In the genomic region with DNA sequence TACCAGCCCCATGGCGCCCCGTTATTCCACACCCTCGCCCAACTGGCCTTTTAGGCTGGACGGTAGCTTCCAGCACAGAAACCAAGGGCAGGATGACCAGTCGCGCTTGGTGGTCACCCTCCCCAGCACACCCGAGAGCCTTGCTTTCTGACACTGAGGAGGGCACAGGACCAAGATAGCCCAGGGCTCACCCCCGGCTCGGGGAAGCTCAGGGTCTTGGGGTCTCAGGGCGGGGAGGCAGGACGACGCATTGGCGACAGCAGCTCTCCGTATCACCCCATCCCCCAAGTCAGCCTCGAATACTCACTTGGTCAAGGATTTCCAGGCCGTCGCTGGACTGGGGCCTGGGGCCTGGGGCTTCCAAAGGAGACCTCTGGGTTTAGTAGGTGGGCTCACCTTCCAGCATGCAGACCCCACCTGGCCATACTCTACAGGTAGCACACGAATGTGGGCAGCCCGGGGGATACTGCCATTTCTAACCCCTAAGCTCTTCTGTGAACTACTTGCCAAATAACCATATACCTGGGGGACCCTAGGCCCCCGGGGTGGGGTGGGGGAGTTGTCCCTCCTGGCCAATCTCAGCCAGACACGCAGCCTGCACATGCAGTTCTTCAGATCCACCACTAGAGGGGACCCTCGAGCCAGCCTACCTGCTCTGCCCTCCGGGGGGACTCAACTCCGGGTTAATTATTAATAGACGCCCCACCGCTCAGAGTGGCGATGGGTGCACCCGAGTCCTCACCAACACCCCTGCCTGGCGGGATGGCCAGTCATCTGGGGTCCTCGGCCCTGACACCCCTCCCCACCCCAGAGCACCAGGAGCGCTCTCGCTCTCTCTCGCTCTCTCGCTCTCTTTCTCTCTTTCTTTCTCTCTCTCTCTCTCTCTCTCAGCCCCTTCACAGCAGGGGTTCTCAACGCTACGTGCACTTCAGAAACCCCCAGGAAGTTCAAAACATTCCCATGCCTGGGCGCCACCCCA, we compare ENCODE assay signal across 8 cellular contexts. TPM values are rescaled to one million over a fixed set of nuclear protein-coding genes. Genes with fewer than 3 reads are reported as not detected.
A peak's percentile ranks its signal among the peaks of the same experiment; 100 is the strongest.
DNase-seq lines count a peak whose midpoint lies in the region; ATAC-seq, FAIRE-seq and TF ChIP-seq lines count a peak whose summit lies in the region.

No MANE protein-coding gene starts in this region.

- H3K36me3 ChIP-seq in DND-41 (ENCODE audit: insufficient read depth, low read length) (peaks cover 6% of the 10 kb centered on the region; the same call in 1 of the 2 replicates), IMR-90 (ENCODE audit: control insufficient read depth, insufficient read depth, low read length) (peaks cover 11% of the 10 kb centered on the region; the same call in 1 of the 2 replicates), GM12878 (ENCODE audit: control insufficient read depth in 2 of 2, insufficient read depth in 2 of 2, low read length in 1 of 2) (no peaks in the 10 kb centered on the region)

- TF ChIP-seq RAD21 in IMR-90 (IDR thresholded peaks at IDR 0.05; ENCODE audit: low read length) (peak; percentile 76), GM12878 (IDR thresholded peaks at IDR 0.05; ENCODE audit: insufficient read depth, low read depth, low read length) (peak; percentile 61)

- intact Hi-C loops in IMR-90 (cut with micrococcal nuclease) (loop anchor here (5.0 kb wide), 2 partner anchors 77 to 257 kb away; partner anchors contain the start of gene RNF213), GM12878 (cut with micrococcal nuclease; ENCODE audit: unreplicated experiment) (no loop called here)

- H3K79me1 ChIP-seq in IMR-90 (ENCODE audit: low read depth in 1 of 2, low read length in 2 of 2) = peaks cover 0 to 19% of the 10 kb centered on the region in 2 experiments; a peak in 3 of 4 replicates

- peak; percentile 91 for TF ChIP-seq CTCF in DND-41 (IDR thresholded peaks at IDR 0.05; ENCODE audit: borderline replicate concordance, extremely low read depth, low read length, poor library complexity, severe bottlenecking)
- peak; percentile 84 for TF ChIP-seq CTCF in IMR-90 (conservative IDR thresholded peaks at IDR 0.05; ENCODE audit: low read depth, low read length)
- peak; percentile 82 to 98 (median 90) for TF ChIP-seq CTCF in GM12878 (IDR thresholded peaks at IDR 0.05 in 2 of 3, conservative IDR thresholded peaks at IDR 0.05 in 1 of 3; ENCODE audit: control insufficient read depth in 2 of 3, extremely low read depth in 1 of 3, insufficient read depth in 1 of 3, low read depth in 3 of 3, low read length in 3 of 3)

- peak overlapping the region in 1 of 3 donors; percentile 42 for H3K4me3 Mint-ChIP-seq in T-cell

- WGBS in IMR-90 (ENCODE audit: extremely low coverage in 2 of 2, insufficient read length in 1 of 2), 2 experiments = 17% methylated on average over 9 of the region's 37 CpGs; no CpG with 5 or more reads in 1 of the 2 experiments
- 30% methylated on average over 35 of the region's 37 CpGs for WGBS in GM12878 (ENCODE audit: insufficient coverage, insufficient replicate concordance, low lambda C conversion rate, missing lambda C conversion rate)

- peaks cover 10 to 12% (median 10%) of the 10 kb centered on the region in 3 donors for H3K4me1 Mint-ChIP-seq in T-cell

- dilution Hi-C loops in IMR-90 (cut with HindIII; ENCODE audit: low sequenced_read_pairs, unreplicated experiment) = no loop called here

- H2AK9ac ChIP-seq in IMR-90 (replicated peaks; ENCODE audit: low read depth, low read length, poor library complexity) = peak overlapping the region; percentile 52

- no peak overlapping the region for H2BK20ac ChIP-seq in IMR-90 (ENCODE audit: low read depth, low read length)

- H3K27me3 ChIP-seq in DND-41 (ENCODE audit: insufficient read depth, low read length, poor library complexity) = no peaks in the 10 kb centered on the region
- no peaks in the 10 kb centered on the region for H3K27me3 ChIP-seq in IMR-90 (ENCODE audit: control insufficient read depth, insufficient read depth, low read length)
- H3K27me3 ChIP-seq in GM12878 (replicated peaks in 1 of 2; ENCODE audit: control insufficient read depth in 2 of 2, insufficient read depth in 2 of 2, low read length in 1 of 2) = no peaks in the 10 kb centered on the region; a peak in 1 of 4 replicates

- peaks cover 6% of the 10 kb centered on the region for H3K4me1 ChIP-seq in DND-41 (ENCODE audit: insufficient read depth, low read length)
- H3K4me1 ChIP-seq in IMR-90 (ENCODE audit: control insufficient read depth, insufficient read depth, low read length) = no peaks in the 10 kb centered on the region; the same call in 1 of the 2 replicates
- H3K4me1 ChIP-seq in GM12878 (ENCODE audit: control insufficient read depth, insufficient read depth, low read length) = no peaks in the 10 kb centered on the region

- H4K91ac ChIP-seq in IMR-90 (ENCODE audit: insufficient read depth, low read depth, low read length) = no peak overlapping the region

- H3K9ac ChIP-seq in DND-41 (ENCODE audit: low read depth, low read length) (no peak overlapping the region), IMR-90 (ENCODE audit: low read depth, low read length) (no peak overlapping the region), GM12878 (ENCODE audit: control insufficient read depth, insufficient read depth, low read length) (no peak overlapping the region)

- peak; percentile 81 for FAIRE-seq in GM12878 (lab: Jason Lieb, UNC)

- H2BK120ac ChIP-seq in IMR-90 (ENCODE audit: low read depth, low read length) = no peak overlapping the region

- H4K5ac ChIP-seq in IMR-90 (ENCODE audit: low read depth, low read length) = no peak overlapping the region

- no peak overlapping the region for H2BK5ac ChIP-seq in IMR-90 (ENCODE audit: low read depth, low read length, poor library complexity, severe bottlenecking)

- no peak overlapping the region for H3K14ac ChIP-seq in IMR-90 (replicated peaks; ENCODE audit: low read depth, low read length)

- no peak overlapping the region for H3K18ac ChIP-seq in IMR-90 (ENCODE audit: low read depth, low read length)

- RAD21 ChIA-PET in GM12878 (lab: Charles Lee; ENCODE audit: unreplicated experiment) = no interaction called here

- H3K36me3 Mint-ChIP-seq in T-cell = no peaks in the 10 kb centered on the region

- H3K56ac ChIP-seq in IMR-90 (ENCODE audit: extremely low read depth, insufficient read depth, low read length) = no peak overlapping the region

- H2AFZ ChIP-seq in DND-41 (ENCODE audit: low read depth, low read length) (0 out of 2 replicates have a peak overlapping the region, but pooled peaks have one; percentile 4), IMR-90 (replicated peaks; ENCODE audit: low read length, poor library complexity) (peak overlapping the region; percentile 60), GM12878 (ENCODE audit: control insufficient read depth, low read depth, low read length) (no peak overlapping the region)

- BruUV-seq in IMR-90 (replicated peaks; lab: Mats Ljungman, UMichigan) = no TSS peak
- BruUV-seq in GM12878 (replicated peaks; lab: Mats Ljungman, UMichigan) = no TSS peak

- H3K4me2 ChIP-seq in DND-41 (ENCODE audit: insufficient read depth, low read length) (peak overlapping the region; percentile 46), IMR-90 (ENCODE audit: low read depth, low read length) (no peak overlapping the region), GM12878 (ENCODE audit: control insufficient read depth, insufficient read depth) (no peak overlapping the region)

- H3K27ac ChIP-seq in DND-41 (ENCODE audit: low read length) (no peak overlapping the region), IMR-90 (ENCODE audit: insufficient read depth, low read length) (no peak overlapping the region), GM12878 (ENCODE audit: control insufficient read depth, insufficient read depth) (no peak overlapping the region)

- no peak for TF ChIP-seq EP300 in GM12878 (IDR thresholded peaks at IDR 0.05; ENCODE audit: borderline replicate concordance in 1 of 2, control insufficient read depth in 1 of 2, low read depth in 2 of 2, low read length in 2 of 2)

- TF ChIP-seq POLR2A in IMR-90 (IDR thresholded peaks at IDR 0.05; ENCODE audit: low read depth, low read length) (no peak), GM12878 (IDR thresholded peaks at IDR 0.05; ENCODE audit: low read depth, low read length) (no peak)

- no peaks in the 10 kb centered on the region for H3K9me3 Mint-ChIP-seq in T-cell

- H4K8ac ChIP-seq in IMR-90 (ENCODE audit: low read depth in 2 of 2, low read length in 2 of 2) = no peak overlapping the region

- CTCF ChIA-PET in IMR-90 (lab: Yijun Ruan, JAX) = interaction anchor here (0.6 to 1.0 kb wide), 3 partner anchors 9 to 209 kb away, joined by 3 to 4 read pairs (median 3); partner anchors contain the start of gene CBX8
- CTCF ChIA-PET in T-cell (lab: Charles Lee) = interaction anchor here (0.9 to 1.2 kb wide), 2 partner anchors 9 to 60 kb away, joined by 4 to 5 read pairs; no protein-coding TSS in a partner anchor
- CTCF ChIA-PET in GM12878 (lab: Yijun Ruan, JAX) = interaction anchor here (0.7 to 1.5 kb wide), 9 partner anchors 9 to 642 kb away, joined by 3 to 5 read pairs (median 3); no protein-coding TSS in a partner anchor

- no peak overlapping the region for H2AK5ac ChIP-seq in IMR-90 (ENCODE audit: low read depth, low read length)

- no peak overlapping the region for H3K4me3 ChIP-seq in DND-41 (ENCODE audit: low read depth in 1 of 2, low read length in 2 of 2)
- H3K4me3 ChIP-seq in IMR-90 (ENCODE audit: insufficient read depth, low read depth, low read length) = no peak overlapping the region
- no peak overlapping the region for H3K4me3 ChIP-seq in GM12878
- peak overlapping the region; percentile 55 for H3K4me3 ChIP-seq in iPS-18c (ENCODE audit: insufficient read depth, low read depth, low read length)

- H3K9me1 ChIP-seq in IMR-90 (ENCODE audit: insufficient read depth, low read length) = no peaks in the 10 kb centered on the region

- in situ Hi-C loops in IMR-90 (cut with MboI; ENCODE audit: low sequenced_read_pairs) = no loop called here
- in situ Hi-C loops in GM12878 (cut with MboI) = no loop called here

- H3K9me3 ChIP-seq in DND-41 (ENCODE audit: insufficient read depth, low read length, severe bottlenecking) (no peaks in the 10 kb centered on the region), IMR-90 (ENCODE audit: control insufficient read depth, insufficient read depth, low read length) (no peaks in the 10 kb centered on the region), GM12878 (replicated peaks; ENCODE audit: control insufficient read depth, insufficient read depth, low read length) (no peaks in the 10 kb centered on the region), iPS-18c (ENCODE audit: control insufficient read depth, insufficient read depth, low read length) (no peaks in the 10 kb centered on the region)

- H3K4ac ChIP-seq in IMR-90 (ENCODE audit: low read depth, low read length) = no peak overlapping the region

- H4K20me1 ChIP-seq in DND-41 (ENCODE audit: insufficient read depth, low read length) (no peaks in the 10 kb centered on the region), IMR-90 (ENCODE audit: insufficient read depth, low read length) (peaks cover 23% of the 10 kb centered on the region), GM12878 (ENCODE audit: control insufficient read depth, insufficient read depth) (no peaks in the 10 kb centered on the region)

- H3K27me3 Mint-ChIP-seq in T-cell = no peaks in the 10 kb centered on the region

- no peak overlapping the region for H3K23ac ChIP-seq in IMR-90 (ENCODE audit: low read depth, low read length)

- peak; percentile 72 for DNase-seq in DND-41
- DNase-seq in IMR-90 = peak; percentile 31
- DNase-seq in T-cell = peak in 33 of 34 experiments; percentile 11 to 67 (median 49)
- no peak for DNase-seq in GM12878 (ENCODE audit: low read depth, low spot score)
- DNase-seq in stimulated activated CD4-positive, alpha-beta T cell treated with anti-CD3 and anti-CD28 coated beads, Interleukin-4, amount 100 ng/mL, for 1 hour = peak; percentile 48

- peak overlapping the region in 1 of 2 donors; percentile 43 for H3K27ac Mint-ChIP-seq in T-cell

- H2BK15ac ChIP-seq in IMR-90 (ENCODE audit: low read depth, low read length) = no peak overlapping the region

- H3K79me2 ChIP-seq in DND-41 (ENCODE audit: insufficient read depth, low read length) = no peaks in the 10 kb centered on the region
- no peaks in the 10 kb centered on the region for H3K79me2 ChIP-seq in GM12878 (ENCODE audit: control insufficient read depth, insufficient read depth, low read length)

- SMC1A ChIA-PET in GM12878 (lab: Charles Lee; ENCODE audit: uncharacterized antibody, unreplicated experiment) = interaction anchor here (1.3 to 1.9 kb wide), 2 partner anchors 12 kb away, joined by 3 to 5 read pairs; no protein-coding TSS in a partner anchor

- ATAC-seq in DND-41 (ENCODE audit: insufficient read depth, low read depth) (peak; percentile 71), IMR-90 (ENCODE audit: low read depth) (peak; percentile 87), T-cell (replicated peaks in 1 of 4) (peak; percentile 58 to 75 (median 68)), GM12878 (peak; percentile 77), GM18520 (IDR thresholded peaks at IDR 0.05; ENCODE audit: unreplicated experiment) (no peak), GM18502 (IDR thresholded peaks at IDR 0.05; ENCODE audit: poor library complexity, unreplicated experiment) (no peak)

- POLR2A ChIA-PET in IMR-90 (lab: Charles Lee; ENCODE audit: unreplicated experiment) (no interaction called here), T-cell (lab: Charles Lee) (interaction anchor here in 1 of 2 donors (0.7 kb wide), 1 partner anchor 1520 kb away, joined by 3 read pairs; no protein-coding TSS in a partner anchor), GM12878 (lab: Charles Lee) (no interaction called here)

RNA-seq across cellular contexts. Expression of gene TBC1D16, which starts 30.0 kb away (rescaled TPM):
- total RNA-seq in IMR-90 (2012; rRNA removed) = 14.4 and 16.7 TPM in 2 replicates
- polyA plus RNA-seq in IMR-90 (2012; rRNA removed) = 9.2 and 10.1 TPM in 2 replicates
- polyA plus RNA-seq in IMR-90 (2012; cell fraction: cytosol; rRNA removed) = 6.3 and 8.7 TPM in 2 replicates
- 14.0 and 18.3 TPM in 2 replicates for polyA plus RNA-seq in IMR-90 (2012; cell fraction: nucleus; rRNA removed; ENCODE audit: low replicate concordance)
- 1 to 10 TPM; 1.9 to 6.1 (median 3.4) TPM for total RNA-seq in T-cell
- total RNA-seq in GM12878 (2013; cell fraction: nucleolus; rRNA removed) = 0.25 and 0.32 TPM in 2 replicates
- 0.05 and 0.06 TPM in 2 replicates for total RNA-seq in GM12878 (2014; rRNA removed)
- total RNA-seq in GM12878 (2014; rRNA removed; fragmentation: Illumina TruSeq; extraction: Trizol) = 0.04 TPM in 1 of 2 replicates, not detected in the other
- total RNA-seq in GM12878 (2021) = 0.10 and 0.13 TPM in 2 replicates
- 0.09 TPM for polyA plus RNA-seq in GM12878 (2011; ENCODE audit: low read depth)
- polyA plus RNA-seq in GM12878 (2011; rRNA removed) = 0.06 and 0.11 TPM in 2 replicates
- 0.03 and 0.17 TPM in 2 replicates for polyA plus RNA-seq in GM12878 (2011; cell fraction: cytosol; rRNA removed)
- 0.15 and 0.21 TPM in 2 replicates for polyA plus RNA-seq in GM12878 (2011; cell fraction: nucleus; rRNA removed)
- 0.09 and 0.13 TPM in 2 replicates for polyA plus RNA-seq in GM12878 (2012)
- polyA plus RNA-seq in GM12878 (2014; fragmentation: Illumina TruSeq; extraction: Trizol) = not detected in 2 replicates
- not detected for polyA plus RNA-seq in GM12878 (2014; fragmentation: Nextera tagmentation; extraction: Ambion mirVana)
- 0.01 TPM in 2 replicates for polyA plus RNA-seq in GM12878 (2014; rRNA removed)
- polyA plus RNA-seq in GM12878 (2016; fragmentation: Nextera tagmentation; extraction: Ambion mirVana) = under 1 TPM; 0.05 to 0.13 TPM
- polyA minus RNA-seq in GM12878 (2011; rRNA and poly(A)+ RNA removed) = 0.15 and 0.37 TPM in 2 replicates
- polyA minus RNA-seq in GM12878 (2011; cell fraction: cytosol; rRNA and poly(A)+ RNA removed) = 0.21 TPM in 1 of 2 replicates, not detected in the other
- 0.12 and 0.19 TPM in 2 replicates for polyA minus RNA-seq in GM12878 (2011; cell fraction: nucleus; rRNA and poly(A)+ RNA removed)

RNA-seq across cellular contexts. Expression of gene CCDC40, which starts 30.8 kb away (rescaled TPM):
- total RNA-seq in IMR-90 (2012; rRNA removed) = 0.90 and 1.9 TPM in 2 replicates
- polyA plus RNA-seq in IMR-90 (2012; rRNA removed) = 3.8 and 4.7 TPM in 2 replicates
- 1.2 and 1.6 TPM in 2 replicates for polyA plus RNA-seq in IMR-90 (2012; cell fraction: cytosol; rRNA removed)
- polyA plus RNA-seq in IMR-90 (2012; cell fraction: nucleus; rRNA removed; ENCODE audit: low replicate concordance) = 17.9 and 21.8 TPM in 2 replicates
- total RNA-seq in T-cell = 1 to 10 TPM in 4 of 5 donors, under 1 TPM in 1; 0.70 to 3.1 (median 1.4) TPM
- total RNA-seq in GM12878 (2013; cell fraction: nucleolus; rRNA removed) = not detected in 2 replicates
- total RNA-seq in GM12878 (2014; rRNA removed) = 0.06 TPM in 1 of 2 replicates, not detected in the other
- not detected in 2 replicates for total RNA-seq in GM12878 (2014; rRNA removed; fragmentation: Illumina TruSeq; extraction: Trizol)
- total RNA-seq in GM12878 (2021) = not detected in 2 replicates
- not detected for polyA plus RNA-seq in GM12878 (2011; ENCODE audit: low read depth)
- 0.10 TPM in 1 of 2 replicates, not detected in the other for polyA plus RNA-seq in GM12878 (2011; rRNA removed)
- 0.19 TPM in 1 of 2 replicates, not detected in the other for polyA plus RNA-seq in GM12878 (2011; cell fraction: cytosol; rRNA removed)
- polyA plus RNA-seq in GM12878 (2011; cell fraction: nucleus; rRNA removed) = 0.36 and 0.47 TPM in 2 replicates
- not detected in 2 replicates for polyA plus RNA-seq in GM12878 (2012)
- polyA plus RNA-seq in GM12878 (2014; fragmentation: Illumina TruSeq; extraction: Trizol) = not detected in 2 replicates
- not detected for polyA plus RNA-seq in GM12878 (2014; fragmentation: Nextera tagmentation; extraction: Ambion mirVana)
- not detected in 2 replicates for polyA plus RNA-seq in GM12878 (2014; rRNA removed)
- not detected for polyA plus RNA-seq in GM12878 (2016; fragmentation: Nextera tagmentation; extraction: Ambion mirVana)
- polyA minus RNA-seq in GM12878 (2011; rRNA and poly(A)+ RNA removed) = not detected in 2 replicates
- polyA minus RNA-seq in GM12878 (2011; cell fraction: cytosol; rRNA and poly(A)+ RNA removed) = not detected in 2 replicates
- not detected in 2 replicates for polyA minus RNA-seq in GM12878 (2011; cell fraction: nucleus; rRNA and poly(A)+ RNA removed)

Comparison
In these comparisons a context has a peak if more than half of its experiments do, and no peak if none do; other contexts are left out.
1. ATAC-seq: peak in DND-41 (single experiment), IMR-90 (single experiment), T-cell (4 of 4) and GM12878 (single experiment); none in GM18520 (single experiment) and GM18502 (single experiment).
2. Peak in every context shown above with its lines, with median percentiles within 50 percentile points of each other: CTCF ChIP-seq.